ENCODE assay signal across 8 cellular contexts in the genomic region with DNA sequence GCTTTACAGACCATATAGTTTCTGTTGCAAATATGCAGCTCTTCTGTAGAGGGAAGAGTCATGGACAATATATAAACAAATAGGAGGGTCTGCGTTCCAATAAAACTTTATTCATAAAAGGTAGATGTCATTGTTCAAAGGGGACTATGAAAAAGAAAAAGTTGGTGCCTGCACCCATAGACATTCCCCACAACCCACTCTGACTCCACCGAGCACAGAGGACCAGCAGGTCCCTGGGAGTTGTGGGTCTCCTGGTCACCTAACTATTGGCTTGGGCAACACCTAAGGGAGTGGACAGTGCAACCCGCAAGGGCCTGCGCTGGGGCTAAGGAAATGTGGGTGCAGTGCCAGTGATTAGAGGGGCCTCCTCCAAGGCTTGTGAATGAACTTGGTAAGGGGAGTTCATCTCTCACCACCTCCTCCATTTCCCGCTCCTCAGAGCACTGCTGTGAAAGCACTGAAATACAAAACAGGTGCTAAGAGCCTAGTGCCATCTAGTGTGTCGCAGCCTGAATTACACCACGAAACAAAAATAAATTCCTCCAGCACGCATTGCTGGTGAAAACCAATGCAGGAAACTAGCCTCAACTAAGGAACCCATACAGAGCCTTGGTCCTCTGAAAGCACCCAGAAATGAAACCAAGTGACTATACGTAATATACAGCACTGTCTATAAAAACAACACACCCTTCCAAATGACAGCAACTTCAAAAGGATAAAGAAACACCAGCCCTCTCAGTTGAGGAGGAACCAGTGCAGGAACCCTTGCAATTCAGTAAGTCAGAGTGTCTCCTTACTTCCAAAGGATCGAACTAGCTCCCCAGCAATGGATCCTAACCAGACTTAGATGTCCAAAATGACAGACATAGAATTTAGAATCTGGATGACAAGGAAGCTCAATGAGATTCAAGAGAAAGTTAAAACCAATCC.
DNase-seq lines count a peak whose midpoint lies in the region; ATAC-seq, FAIRE-seq and TF ChIP-seq lines count a peak whose summit lies in the region.

No MANE protein-coding gene starts in this region.

- intact Hi-C loops in HepG2 (cut with micrococcal nuclease; ENCODE audit: unreplicated experiment), result loop anchor here (1.0 to 5.0 kb wide), 2 partner anchors 162 to 187 kb away; no protein-coding TSS in a partner anchor

- no peaks in the 10 kb centered on the region for H4K20me1 ChIP-seq in HepG2 (ENCODE audit: insufficient read depth, low read length)

- 0 out of 2 replicates have a peak, but pooled peaks cover 5% of the 10 kb centered on the region for H3K4me1 ChIP-seq in HepG2 (ENCODE audit: insufficient read depth, low read length)

- TF ChIP-seq EP300 in HepG2 (IDR thresholded peaks at IDR 0.05; ENCODE audit: low read depth in 2 of 2, low read length in 2 of 2), result no peak
- no peak for TF ChIP-seq EP300 in HepG2 (CRISPR knock-in tag; IDR thresholded peaks at IDR 0.05; ENCODE audit: borderline replicate concordance)

- peaks cover 9% of the 10 kb centered on the region for H3K36me3 Mint-ChIP-seq in activated CD8-positive, alpha-beta T cell treated with anti-CD3 and anti-CD28 coated beads, Interleukin-2, amount 10 ng/mL, durations not matched to agents 7 days and 5 days (ENCODE audit: low read depth)

- peak; percentile 73 for TF ChIP-seq RAD21 in HepG2 (CRISPR knock-in tag; IDR thresholded peaks at IDR 0.05)

- in situ Hi-C loops in HepG2 (cut with HindIII; ENCODE audit: extremely low pct_ligation_motif_present, low pct_unique_long_range_greater_than_20kb), result no loop called here

- peak overlapping the region; percentile 32 for H3K27ac Mint-ChIP-seq in activated CD8-positive, alpha-beta T cell treated with anti-CD3 and anti-CD28 coated beads, Interleukin-2, amount 10 ng/mL, durations not matched to agents 7 days and 5 days

- TF ChIP-seq CTCF in C4-2B (conservative IDR thresholded peaks at IDR 0.05) (peak; percentile 81), HepG2 (CRISPR knock-in tag; IDR thresholded peaks at IDR 0.05) (peak; percentile 91)

- H3K27ac ChIP-seq in C4-2B, result no peak overlapping the region
- no peak overlapping the region for H3K27ac ChIP-seq in HepG2 (ENCODE audit: extremely low read length, insufficient read depth, low read length)

- H3K9me3 ChIP-seq in HepG2 (ENCODE audit: low read length), result no peaks in the 10 kb centered on the region

- POLR2A ChIA-PET in activated CD8-positive, alpha-beta T cell treated with anti-CD3 and anti-CD28 coated beads, Interleukin-2, amount 10 ng/mL, durations not matched to agents 7 days and 5 days (lab: Charles Lee), result no interaction called here
- POLR2A ChIA-PET in HepG2 (lab: Yijun Ruan, JAX), result no interaction called here

- peaks cover 6% of the 10 kb centered on the region for H3K4me1 Mint-ChIP-seq in activated CD8-positive, alpha-beta T cell treated with anti-CD3 and anti-CD28 coated beads, Interleukin-2, amount 10 ng/mL, durations not matched to agents 7 days and 5 days (ENCODE audit: low read depth)

- H3K4me3 Mint-ChIP-seq in activated CD8-positive, alpha-beta T cell treated with anti-CD3 and anti-CD28 coated beads, Interleukin-2, amount 10 ng/mL, durations not matched to agents 7 days and 5 days, result no peak overlapping the region

- no peaks in the 10 kb centered on the region for H3K9me3 Mint-ChIP-seq in activated CD8-positive, alpha-beta T cell treated with anti-CD3 and anti-CD28 coated beads, Interleukin-2, amount 10 ng/mL, durations not matched to agents 7 days and 5 days (ENCODE audit: insufficient read depth)

- DNase-seq in MV-4-11 (lab: John Stamatoyannopoulos, UW) (peak; percentile 45), HepG2 (ENCODE audit: low spot score) (peak; percentile 45), midbrain (lab: John Stamatoyannopoulos, UW) (no peak), kidney glomerular epithelial cell (lab: John Stamatoyannopoulos, UW) (no peak)
- peak; percentile 56 for DNase-seq in activated CD8-positive, alpha-beta T cell treated with anti-CD3 and anti-CD28 coated beads, Interleukin-2, amount 10 ng/mL, durations not matched to agents 7 days and 5 days

- no peaks in the 10 kb centered on the region for H3K79me2 ChIP-seq in HepG2 (ENCODE audit: insufficient read depth, low read length)

- no peak overlapping the region for H3K9ac ChIP-seq in HepG2 (ENCODE audit: insufficient read depth, low read depth, low read length)

- no peak overlapping the region for H3K4me3 ChIP-seq in HepG2 (replicated peaks in 1 of 3; ENCODE audit: insufficient read depth in 1 of 3, low read depth in 2 of 3, low read length in 3 of 3)

- ATAC-seq in GM18505 (IDR thresholded peaks at IDR 0.05; ENCODE audit: unreplicated experiment) (peak; percentile 62), HepG2 (peak; percentile 98), HG03196 (IDR thresholded peaks at IDR 0.05; ENCODE audit: unreplicated experiment) (no peak)
- peak; percentile 33 for ATAC-seq in activated CD8-positive, alpha-beta T cell treated with anti-CD3 and anti-CD28 coated beads, Interleukin-2, amount 10 ng/mL, durations not matched to agents 7 days and 5 days

- H3K27me3 Mint-ChIP-seq in activated CD8-positive, alpha-beta T cell treated with anti-CD3 and anti-CD28 coated beads, Interleukin-2, amount 10 ng/mL, durations not matched to agents 7 days and 5 days (ENCODE audit: low read depth), result no peaks in the 10 kb centered on the region

- FAIRE-seq in HepG2 (lab: Jason Lieb, UNC), result peak; percentile 88

- CTCF ChIA-PET in activated CD8-positive, alpha-beta T cell treated with anti-CD3 and anti-CD28 coated beads, Interleukin-2, amount 10 ng/mL, durations not matched to agents 7 days and 5 days (lab: Charles Lee), result interaction anchor here (0.7 to 1.9 kb wide), 9 partner anchors 12 to 236 kb away, joined by 3 to 8 read pairs (median 3); no protein-coding TSS in a partner anchor
- CTCF ChIA-PET in HepG2 (lab: Yijun Ruan, JAX; ENCODE audit: low intra/inter-chr PET ratio, low total read pairs), result interaction anchor here (1.5 to 1.9 kb wide), 2 partner anchors 46 to 186 kb away, joined by 11 to 12 read pairs; no protein-coding TSS in a partner anchor

- TF ChIP-seq POLR2A in GM18505 (IDR thresholded peaks at IDR 0.05; ENCODE audit: borderline replicate concordance, extremely low read depth, insufficient read depth, insufficient read length) (no peak), HepG2 (IDR thresholded peaks at IDR 0.05; ENCODE audit: insufficient read depth in 1 of 2, low read depth in 2 of 2, low read length in 2 of 2) (no peak)

- no peaks in the 10 kb centered on the region for H3K36me3 ChIP-seq in HepG2 (replicated peaks in 1 of 2; ENCODE audit: control insufficient read depth in 1 of 2, insufficient read depth in 2 of 2, low read length in 2 of 2)

- no TSS peak for BruUV-seq in HepG2 (replicated peaks; lab: Mats Ljungman, UMichigan)

- H3K4me2 ChIP-seq in HepG2 (ENCODE audit: low read depth, low read length), result no peak overlapping the region

- no peak overlapping the region for H2AFZ ChIP-seq in HepG2 (ENCODE audit: low read length)

- H3K27me3 ChIP-seq in HepG2 (ENCODE audit: control insufficient read depth in 1 of 2, insufficient read depth in 2 of 2, low read length in 2 of 2), result no peaks in the 10 kb centered on the region

- WGBS in HepG2 (ENCODE audit: low lambda C conversion rate), result 27% methylated on average over 10 of the region's 10 CpGs

TF ChIP-seq in HepG2, 621 proteins besides CTCF, POLR2A, EP300 and RAD21 (continues in another document):
- no peak for TF ChIP-seq RBM22 (optimal IDR thresholded peaks at IDR 0.05; ENCODE audit: low read length)
- no peak for TF ChIP-seq NR1H2 (CRISPR knock-in tag; IDR thresholded peaks at IDR 0.05; ENCODE audit: borderline replicate concordance, low read depth)

Comparison
In these comparisons a context has a peak if more than half of its experiments do, and no peak if none do; other contexts are left out.
1. DNase-seq: peak in MV-4-11 (single experiment), activated CD8-positive, alpha-beta T cell treated with anti-CD3 and anti-CD28 coated beads, Interleukin-2, amount 10 ng/mL, durations not matched to agents 7 days and 5 days (single experiment) and HepG2 (single experiment); none in midbrain (single experiment) and kidney glomerular epithelial cell (single experiment).